ENCODE assay signal across 21 cellular contexts in genomic region chr6:41214559-41215238, GRCh38. TPM values are rescaled to one million over a fixed set of nuclear protein-coding genes. Genes with fewer than 3 reads are reported as not detected.
A peak's percentile ranks its signal among the peaks of the same experiment; 100 is the strongest.
DNase-seq lines count a peak whose midpoint lies in the region; ATAC-seq and TF ChIP-seq lines count a peak whose summit lies in the region.
"Had no signal": no experiment of that assay in that cellular context is flagged by ENCODE, and none has a peak within 500 bp of the region (broad histone marks: within the 10 kb centered on the region; RNA-seq: fewer than 3 reads in every experiment).

No MANE protein-coding gene starts in this region.

- H3K4me1 Mint-ChIP-seq in H9, result 0 out of 4 replicates have a peak, but pooled peaks cover 0 to 2% of the 10 kb centered on the region in 2 experiments
- H3K4me1 Mint-ChIP-seq in CD4-positive, alpha-beta memory T cell, result peaks cover 0 to 4% (median 2%) of the 10 kb centered on the region in 4 donors

- no peaks in the 10 kb centered on the region for H3K4me1 ChIP-seq in H9 (ENCODE audit: insufficient read depth, low read length)
- no peaks in the 10 kb centered on the region for H3K4me1 ChIP-seq in CD4-positive, alpha-beta memory T cell (ENCODE audit: insufficient read depth, low read length)

- H3K9ac ChIP-seq in H9 (ENCODE audit: extremely low read depth, insufficient read length, low read length), result no peak overlapping the region

- no peak overlapping the region for H4K5ac ChIP-seq in H9 (ENCODE audit: insufficient read length, low read depth, low read length)

- H3K36me3 ChIP-seq in CD4-positive, alpha-beta memory T cell (ENCODE audit: insufficient read depth, low read length), result no peaks in the 10 kb centered on the region

- no peaks in the 10 kb centered on the region for H3K79me1 ChIP-seq in H9 (ENCODE audit: insufficient read depth, low read depth, low read length, poor library complexity, severe bottlenecking)

- no peak overlapping the region for H2BK120ac ChIP-seq in H9 (ENCODE audit: low read depth, low read length, poor library complexity, severe bottlenecking)

- no peak overlapping the region for H3K18ac ChIP-seq in H9 (ENCODE audit: insufficient read length, low read depth, low read length)

- H2AK5ac ChIP-seq in H9 (ENCODE audit: insufficient read length, low read length), result no peak overlapping the region

- H3K56ac ChIP-seq in H9 (ENCODE audit: insufficient read length, low read depth, low read length), result no peak overlapping the region

- H3K27ac ChIP-seq in H9 (ENCODE audit: insufficient read length, low read depth, low read length) (no peak overlapping the region), coronary artery (no peak overlapping the region)
- no peak overlapping the region for H3K27ac ChIP-seq in CD4-positive, alpha-beta memory T cell (ENCODE audit: low read depth, low read length)
- H3K27ac ChIP-seq: C4-2B, PC-9, SK-N-MC had no signal

- H2AFZ ChIP-seq in H9 (ENCODE audit: low read length), result no peak overlapping the region
- H2AFZ ChIP-seq: PC-9 had no signal

- POLR2A ChIA-PET in CD4-positive, alpha-beta memory T cell (lab: Charles Lee; ENCODE audit: partially characterized antibody), result no interaction called here

- DNase-seq in COLO668 (lab: John Stamatoyannopoulos, UW; ENCODE audit: unreplicated experiment), result peak; percentile 14
- peak; percentile 63 for DNase-seq in H9
- DNase-seq in coronary artery (ENCODE audit: low spot score), result peak; percentile 16
- peak; percentile 71 for DNase-seq in kidney tubule cell (ENCODE audit: low spot score)
- no peak for DNase-seq in CD4-positive, alpha-beta memory T cell
- DNase-seq in SHP77 (lab: John Stamatoyannopoulos, UW), result no peak
- DNase-seq in left colon, result no peak
- DNase-seq: DMS79 treated with DMSO at 0.1 percent for 48 hours, KBM-7, NCI-H1092 treated with DMSO at 0.1 percent for 48 hours, NCI-H146, NCI-H2029, NCI-H2227 treated with DMSO at 0.1 percent for 48 hours, NCI-H510A, RPMI8226, SHP77 treated with DMSO at 0.1 percent for 48 hours had no signal

- H3K27me3 ChIP-seq in H9 (ENCODE audit: insufficient read depth, low read length), result no peaks in the 10 kb centered on the region
- no peaks in the 10 kb centered on the region for H3K27me3 ChIP-seq in CD4-positive, alpha-beta memory T cell (ENCODE audit: insufficient read depth, low read length)

- no peak overlapping the region for H3K4ac ChIP-seq in H9 (ENCODE audit: low read depth, low read length)

- no peak overlapping the region for H3K27ac Mint-ChIP-seq in H9
- peak overlapping the region in 1 of 7 donors; percentile 62 for H3K27ac Mint-ChIP-seq in CD4-positive, alpha-beta memory T cell

- intact Hi-C loops in CD4-positive, alpha-beta memory T cell (cut with micrococcal nuclease), result no loop called here
- intact Hi-C loops in left colon (cut with DNase I, micrococcal nuclease), result no loop called here

- no peak overlapping the region for H3K4me3 ChIP-seq in coronary artery
- H3K4me3 ChIP-seq in CD4-positive, alpha-beta memory T cell (ENCODE audit: low read length in 2 of 2), result no peak overlapping the region
- H3K4me3 ChIP-seq: GM12878, PC-9, SK-N-MC had no signal

- H4K8ac ChIP-seq in H9 (replicated peaks; ENCODE audit: insufficient read length, low read depth, low read length), result no peak overlapping the region

- no peak overlapping the region for H2BK15ac ChIP-seq in H9 (ENCODE audit: low read depth, low read length)

- no peaks in the 10 kb centered on the region; a peak in 3 of 7 replicates for H3K36me3 Mint-ChIP-seq in H9 (ENCODE audit: insufficient read depth in 1 of 3, low read depth in 3 of 3)
- peaks cover 0 to 8% of the 10 kb centered on the region in 2 donors for H3K36me3 Mint-ChIP-seq in CD4-positive, alpha-beta memory T cell

- H4K20me1 ChIP-seq in H9 (ENCODE audit: control insufficient read depth, insufficient read depth, insufficient read length), result no peaks in the 10 kb centered on the region

- ATAC-seq in left colon (no peak), GM19395 (IDR thresholded peaks at IDR 0.05; ENCODE audit: unreplicated experiment) (no peak)
- ATAC-seq: GM12878 had no signal

- no peaks in the 10 kb centered on the region for H3K79me2 ChIP-seq in H9 (ENCODE audit: insufficient read depth, low read length)

- WGBS in H9 (ENCODE audit: extremely low coverage, insufficient read length, low lambda C conversion rate), result no CpG with 5 or more reads among the region's 9 CpGs

- no peak overlapping the region for H2BK20ac ChIP-seq in H9 (ENCODE audit: low read depth, low read length, poor library complexity, severe bottlenecking)

- H3K9me3 Mint-ChIP-seq in H9, result peaks cover 10 to 15% of the 10 kb centered on the region in 2 experiments
- H3K9me3 Mint-ChIP-seq in CD4-positive, alpha-beta memory T cell, result peaks cover 0 to 16% (median 14%) of the 10 kb centered on the region in 8 donors

- H3K14ac ChIP-seq in H9 (ENCODE audit: insufficient read depth, low read length), result no peak overlapping the region

- peaks cover 13% of the 10 kb centered on the region for H3K27me3 Mint-ChIP-seq in H9 (ENCODE audit: low read depth)
- peaks cover 2 to 7% of the 10 kb centered on the region in 2 donors for H3K27me3 Mint-ChIP-seq in CD4-positive, alpha-beta memory T cell

- CTCF ChIA-PET in CD4-positive, alpha-beta memory T cell (lab: Charles Lee; ENCODE audit: partially characterized antibody), result no interaction called here

- no peak overlapping the region for H3K4me2 ChIP-seq in H9 (ENCODE audit: insufficient read depth, insufficient read length, low read length)
- H3K4me2 ChIP-seq: PC-9 had no signal

- no peak overlapping the region for H3K23ac ChIP-seq in H9 (ENCODE audit: insufficient read length, low read depth, low read length)

- H3K23me2 ChIP-seq in H9 (ENCODE audit: insufficient read length, low read depth, low read length, poor library complexity, severe bottlenecking), result no peaks in the 10 kb centered on the region

- H3K9me3 ChIP-seq in H9 (ENCODE audit: control insufficient read depth, low read depth, low read length), result no peaks in the 10 kb centered on the region
- H3K9me3 ChIP-seq in CD4-positive, alpha-beta memory T cell (ENCODE audit: control insufficient read depth in 1 of 2, low read length in 2 of 2), result no peaks in the 10 kb centered on the region

- no peak overlapping the region for H3K4me3 Mint-ChIP-seq in H9
- H3K4me3 Mint-ChIP-seq in CD4-positive, alpha-beta memory T cell, result no peak overlapping the region

- no peak overlapping the region for H2BK12ac ChIP-seq in H9 (ENCODE audit: insufficient read length, low read depth, low read length)

- H3T11ph ChIP-seq in H9 (ENCODE audit: low read length), result no peak overlapping the region

- H2BK5ac ChIP-seq in H9 (ENCODE audit: insufficient read length, low read length), result no peak overlapping the region

- TF ChIP-seq CTCF in H9 (conservative IDR thresholded peaks at IDR 0.05) (no peak), coronary artery (IDR thresholded peaks at IDR 0.05) (no peak)

- no peak overlapping the region for H4K91ac ChIP-seq in H9 (ENCODE audit: insufficient read length, low read depth, low read length)

RNA-seq across cellular contexts. Expression of gene TREML4, which starts 13.4 kb away (rescaled TPM):
- total RNA-seq in H9 (2021), result not detected in 2 replicates
- not detected for total RNA-seq in CD4-positive, alpha-beta memory T cell
- polyA plus RNA-seq in CD4-positive, alpha-beta memory T cell, result not detected
- not detected for total RNA-seq in left colon
- total RNA-seq: GM12878, PC-9 had no signal
- polyA plus RNA-seq: GM12878 had no signal

RNA-seq across cellular contexts. Expression of gene TREML2, which starts 13.8 kb away (rescaled TPM):
- total RNA-seq in H9 (2021), result 0.07 TPM in 2 replicates
- total RNA-seq in CD4-positive, alpha-beta memory T cell, result under 1 TPM; 0.35 to 0.39 TPM
- 1 to 10 TPM; 1.6 to 4.8 TPM for polyA plus RNA-seq in CD4-positive, alpha-beta memory T cell
- under 1 TPM in 1 of 2 donors, not detected in 1; 0.17 TPM for total RNA-seq in left colon
- total RNA-seq: PC-9 had no signal

RNA-seq across cellular contexts. Expression of gene TREM2, which starts 51.8 kb away (rescaled TPM):
- total RNA-seq in H9 (2021) (0.31 TPM in 1 of 2 replicates, not detected in the other), left colon (1 to 10 TPM in 1 of 2 donors, under 1 TPM in 1; 0.27 to 2.9 TPM)
- total RNA-seq in CD4-positive, alpha-beta memory T cell, result 1 to 10 TPM; 2.7 to 4.0 TPM
- polyA plus RNA-seq in CD4-positive, alpha-beta memory T cell, result not detected
- total RNA-seq: GM12878, PC-9 had no signal
- polyA plus RNA-seq: GM12878 had no signal

Comparison
In these comparisons a context has a peak if more than half of its experiments do, and no peak if none do; other contexts are left out.
1. DNase-seq: peak in COLO668 (single experiment), H9 (single experiment), coronary artery (single experiment) and kidney tubule cell (single experiment); none in CD4-positive, alpha-beta memory T cell (0 of 5), SHP77 (0 of 2) and left colon (0 of 2).